In genomic region chr1:154978360-154978759, GRCh38 we compare ENCODE assay signal across 22 cellular contexts.
DNase-seq lines count a peak whose midpoint lies in the region; ATAC-seq and TF ChIP-seq lines count a peak whose summit lies in the region.
"Had no signal": no experiment of that assay in that cellular context is flagged by ENCODE, and none has a peak within 500 bp of the region (broad histone marks: within the 10 kb centered on the region; RNA-seq: fewer than 3 reads in every experiment).

No MANE protein-coding gene starts in this region.

- no peak overlapping the region for H3K4me3 Mint-ChIP-seq in activated T-cell treated with anti-CD3 and anti-CD28 coated beads, Interleukin-2, amount 50 U/mL, for 24 hours
- H3K4me3 Mint-ChIP-seq: T-cell had no signal

- TF ChIP-seq CTCF in OCI-LY1 (IDR thresholded peaks at IDR 0.05; ENCODE audit: low read length): no peak

- peaks cover 35% of the 10 kb centered on the region for H3K36me3 ChIP-seq in OCI-LY1 (ENCODE audit: insufficient read depth, low read length)

- ATAC-seq in SK-N-SH treated with all-trans-retinoic acid at 6 μM for 48 hours: no peak
- ATAC-seq: T-cell had no signal

- H2AFZ ChIP-seq in OCI-LY1 (ENCODE audit: low read length): no peak overlapping the region

- no peak for DNase-seq in activated T-cell treated with anti-CD3 and anti-CD28 coated beads, Interleukin-2, amount 50 U/mL, for 24 hours
- DNase-seq in activated T-cell treated with anti-CD3 and anti-CD28 coated beads, Interleukin-2, amount 50 U/mL, for 48 hours: no peak
- DNase-seq in NCI-H2171 treated with DMSO at 0.1 percent for 48 hours (lab: John Stamatoyannopoulos, UW) (no peak), COLO668 (lab: John Stamatoyannopoulos, UW; ENCODE audit: unreplicated experiment) (no peak), amniotic stem cell (lab: John Stamatoyannopoulos, UW) (no peak), NCI-H774 (lab: John Stamatoyannopoulos, UW) (no peak)
- DNase-seq: DMS153, DND-41, NCI-H1092 treated with DMSO at 0.1 percent for 48 hours, NCI-H1436, NCI-H187 treated with DMSO at 0.1 percent for 48 hours, NCI-H446 treated with DMSO at 0.1 percent for 48 hours, NCI-H526 treated with DMSO at 0.1 percent for 48 hours, OCI-M1, SIG-M5, T-cell had no signal

- H3K9me2 ChIP-seq in OCI-LY1 (ENCODE audit: low read depth, low read length): no peaks in the 10 kb centered on the region

- H3K4me3 ChIP-seq in OCI-LY1 (ENCODE audit: low read depth, low read length, poor library complexity, severe bottlenecking): no peak overlapping the region

- H3K9ac ChIP-seq in OCI-LY1 (ENCODE audit: low read length): no peak overlapping the region
- H3K9ac ChIP-seq: KMS-11 had no signal

- peaks cover 28% of the 10 kb centered on the region for H3K79me2 ChIP-seq in OCI-LY1 (ENCODE audit: insufficient read depth, low read length)

- H3K9me3 Mint-ChIP-seq in activated T-cell treated with anti-CD3 and anti-CD28 coated beads, Interleukin-2, amount 50 U/mL, for 24 hours: no peaks in the 10 kb centered on the region
- H3K9me3 Mint-ChIP-seq: IgD-negative memory B cell, T-cell had no signal

- no peak overlapping the region for H3K4me2 ChIP-seq in OCI-LY1 (ENCODE audit: low read length)

- H3K27me3 Mint-ChIP-seq in activated T-cell treated with anti-CD3 and anti-CD28 coated beads, Interleukin-2, amount 50 U/mL, for 24 hours: no peaks in the 10 kb centered on the region
- H3K27me3 Mint-ChIP-seq: IgD-negative memory B cell, T-cell had no signal

- 0 out of 2 replicates have a peak, but pooled peaks cover 4% of the 10 kb centered on the region for H3F3A ChIP-seq in OCI-LY1 (ENCODE audit: insufficient read depth, low read length)

- no peaks in the 10 kb centered on the region for H3K27me3 ChIP-seq in OCI-LY1 (ENCODE audit: insufficient read depth, low read length)

- H3K36me3 Mint-ChIP-seq in activated T-cell treated with anti-CD3 and anti-CD28 coated beads, Interleukin-2, amount 50 U/mL, for 24 hours (ENCODE audit: low read depth): no peaks in the 10 kb centered on the region
- H3K36me3 Mint-ChIP-seq: T-cell had no signal

- H4K20me1 ChIP-seq in OCI-LY1 (ENCODE audit: insufficient read depth, low read length): no peaks in the 10 kb centered on the region

- H3K9me3 ChIP-seq in OCI-LY1 (ENCODE audit: low read length): no peaks in the 10 kb centered on the region

- H3K4me1 ChIP-seq in OCI-LY1 (ENCODE audit: insufficient read depth, low read length, severe bottlenecking): peaks cover 35% of the 10 kb centered on the region

- peaks cover 13% of the 10 kb centered on the region for H3K4me1 Mint-ChIP-seq in activated T-cell treated with anti-CD3 and anti-CD28 coated beads, Interleukin-2, amount 50 U/mL, for 24 hours (ENCODE audit: low read depth)

- peak overlapping the region; percentile 29 for H3K27ac ChIP-seq in OCI-LY1 (ENCODE audit: low read depth, low read length, poor library complexity, severe bottlenecking)
- H3K27ac ChIP-seq: C4-2B, HL-60, KMS-11 had no signal

- peak overlapping the region; percentile 41 for H3K27ac Mint-ChIP-seq in activated T-cell treated with anti-CD3 and anti-CD28 coated beads, Interleukin-2, amount 50 U/mL, for 24 hours

TF ChIP-seq in SK-N-SH treated with all-trans-retinoic acid at 6 μM for 48 hours, 23 proteins besides CTCF, POLR2A, EP300 and RAD21:
- TF ChIP-seq ZC3H10 (CRISPR knock-in tag; IDR thresholded peaks at IDR 0.05): no peak
- TF ChIP-seq TSHZ2 (CRISPR knock-in tag; IDR thresholded peaks at IDR 0.05): peak; percentile 71; the same call in 1 of the 2 replicates
- peak; percentile 98; the same call in 1 of the 2 replicates for TF ChIP-seq TCF4 (CRISPR knock-in tag; IDR thresholded peaks at IDR 0.05; ENCODE audit: borderline replicate concordance)
- TF ChIP-seq ZNF565 (CRISPR knock-in tag; conservative IDR thresholded peaks at IDR 0.05; ENCODE audit: low read depth): no peak
- TF ChIP-seq TOX (CRISPR knock-in tag; IDR thresholded peaks at IDR 0.05; ENCODE audit: borderline replicate concordance): no peak
- TF ChIP-seq, protein P1, sequence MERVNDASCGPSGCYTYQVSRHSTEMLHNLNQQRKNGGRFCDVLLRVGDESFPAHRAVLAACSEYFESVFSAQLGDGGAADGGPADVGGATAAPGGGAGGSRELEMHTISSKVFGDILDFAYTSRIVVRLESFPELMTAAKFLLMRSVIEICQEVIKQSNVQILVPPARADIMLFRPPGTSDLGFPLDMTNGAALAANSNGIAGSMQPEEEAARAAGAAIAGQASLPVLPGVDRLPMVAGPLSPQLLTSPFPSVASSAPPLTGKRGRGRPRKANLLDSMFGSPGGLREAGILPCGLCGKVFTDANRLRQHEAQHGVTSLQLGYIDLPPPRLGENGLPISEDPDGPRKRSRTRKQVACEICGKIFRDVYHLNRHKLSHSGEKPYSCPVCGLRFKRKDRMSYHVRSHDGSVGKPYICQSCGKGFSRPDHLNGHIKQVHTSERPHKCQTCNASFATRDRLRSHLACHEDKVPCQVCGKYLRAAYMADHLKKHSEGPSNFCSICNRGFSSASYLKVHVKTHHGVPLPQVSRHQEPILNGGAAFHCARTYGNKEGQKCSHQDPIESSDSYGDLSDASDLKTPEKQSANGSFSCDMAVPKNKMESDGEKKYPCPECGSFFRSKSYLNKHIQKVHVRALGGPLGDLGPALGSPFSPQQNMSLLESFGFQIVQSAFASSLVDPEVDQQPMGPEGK (CRISPR knock-in tag; IDR thresholded peaks at IDR 0.05; ENCODE audit: borderline replicate concordance): no peak
- no peak for TF ChIP-seq RARB (CRISPR knock-in tag; IDR thresholded peaks at IDR 0.05)
- TF ChIP-seq ZFP30 (CRISPR knock-in tag; IDR thresholded peaks at IDR 0.05): no peak
- no peak for TF ChIP-seq CSDC2 (CRISPR knock-in tag; IDR thresholded peaks at IDR 0.05)
- TF ChIP-seq, protein P2, sequence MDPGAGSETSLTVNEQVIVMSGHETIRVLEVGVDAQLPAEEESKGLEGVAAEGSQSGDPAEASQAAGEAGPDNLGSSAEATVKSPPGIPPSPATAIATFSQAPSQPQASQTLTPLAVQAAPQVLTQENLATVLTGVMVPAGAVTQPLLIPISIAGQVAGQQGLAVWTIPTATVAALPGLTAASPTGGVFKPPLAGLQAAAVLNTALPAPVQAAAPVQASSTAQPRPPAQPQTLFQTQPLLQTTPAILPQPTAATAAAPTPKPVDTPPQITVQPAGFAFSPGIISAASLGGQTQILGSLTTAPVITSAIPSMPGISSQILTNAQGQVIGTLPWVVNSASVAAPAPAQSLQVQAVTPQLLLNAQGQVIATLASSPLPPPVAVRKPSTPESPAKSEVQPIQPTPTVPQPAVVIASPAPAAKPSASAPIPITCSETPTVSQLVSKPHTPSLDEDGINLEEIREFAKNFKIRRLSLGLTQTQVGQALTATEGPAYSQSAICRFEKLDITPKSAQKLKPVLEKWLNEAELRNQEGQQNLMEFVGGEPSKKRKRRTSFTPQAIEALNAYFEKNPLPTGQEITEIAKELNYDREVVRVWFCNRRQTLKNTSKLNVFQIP (CRISPR knock-in tag; IDR thresholded peaks at IDR 0.05; ENCODE audit: borderline replicate concordance, low read depth): no peak
- TF ChIP-seq, protein P3, sequence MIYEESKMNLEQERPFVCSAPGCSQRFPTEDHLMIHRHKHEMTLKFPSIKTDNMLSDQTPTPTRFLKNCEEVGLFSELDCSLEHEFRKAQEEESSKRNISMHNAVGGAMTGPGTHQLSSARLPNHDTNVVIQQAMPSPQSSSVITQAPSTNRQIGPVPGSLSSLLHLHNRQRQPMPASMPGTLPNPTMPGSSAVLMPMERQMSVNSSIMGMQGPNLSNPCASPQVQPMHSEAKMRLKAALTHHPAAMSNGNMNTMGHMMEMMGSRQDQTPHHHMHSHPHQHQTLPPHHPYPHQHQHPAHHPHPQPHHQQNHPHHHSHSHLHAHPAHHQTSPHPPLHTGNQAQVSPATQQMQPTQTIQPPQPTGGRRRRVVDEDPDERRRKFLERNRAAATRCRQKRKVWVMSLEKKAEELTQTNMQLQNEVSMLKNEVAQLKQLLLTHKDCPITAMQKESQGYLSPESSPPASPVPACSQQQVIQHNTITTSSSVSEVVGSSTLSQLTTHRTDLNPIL (CRISPR knock-in tag; IDR thresholded peaks at IDR 0.05; ENCODE audit: low read depth): no peak
